Comparison of ENCODE assay signal across 6 cellular contexts in the genomic region with DNA sequence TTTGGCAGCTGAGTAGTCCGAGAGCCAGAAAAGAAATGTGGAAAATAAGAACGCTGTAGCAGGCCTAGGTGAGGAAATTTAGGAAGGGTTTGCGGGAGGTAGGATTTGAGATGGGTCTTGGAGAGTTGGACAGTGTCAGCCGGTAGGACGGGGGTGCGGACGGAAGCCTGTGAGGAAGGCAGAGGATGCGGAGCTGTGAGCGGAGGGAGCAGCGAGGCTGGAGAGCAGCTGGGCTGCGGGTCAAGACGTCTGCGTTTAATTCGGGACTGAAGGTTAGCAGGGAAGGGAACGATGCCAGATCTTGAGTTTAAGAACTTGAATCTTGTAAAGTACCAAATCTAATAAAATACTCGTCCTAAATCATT. TPM values are rescaled to one million over a fixed set of nuclear protein-coding genes. Genes with fewer than 3 reads are reported as not detected.
A peak's percentile ranks its signal among the peaks of the same experiment; 100 is the strongest.
DNase-seq lines count a peak whose midpoint lies in the region; ATAC-seq and TF ChIP-seq lines count a peak whose summit lies in the region.

No MANE protein-coding gene starts in this region.

- peaks cover 18 to 25% (median 24%) of the 10 kb centered on the region in 3 donors for H3K4me1 Mint-ChIP-seq in naive B cell

- DNase-seq in astrocyte of the cerebellum (ENCODE audit: low read depth) (no peak), naive B cell (no peak), ACHN (no peak), NCI-H345 treated with DMSO at 0.1 percent for 48 hours (lab: John Stamatoyannopoulos, UW; ENCODE audit: unreplicated experiment) (no peak)

- peak overlapping the region; percentile 52 for H3K4me3 ChIP-seq in GM12875 (ENCODE audit: low read depth, low read length)
- H3K4me3 ChIP-seq in astrocyte of the cerebellum (ENCODE audit: low read depth, low read length): peak overlapping the region; percentile 48

- H3K27me3 Mint-ChIP-seq in naive B cell: no peaks in the 10 kb centered on the region

- in situ Hi-C loops in astrocyte of the cerebellum (cut with HindIII; ENCODE audit: low sequenced_read_pairs) (no loop called here), ACHN (cut with HindIII; ENCODE audit: low pct_ligation_motif_present, low pct_unique_long_range_greater_than_20kb, low sequenced_read_pairs) (no loop called here)

- peak overlapping the region; percentile 74 to 90 (median 86) for H3K4me3 Mint-ChIP-seq in naive B cell

- H3K9me3 Mint-ChIP-seq in naive B cell: no peaks in the 10 kb centered on the region

- H3K27ac Mint-ChIP-seq in naive B cell: peak overlapping the region in 5 of 6 donors; percentile 62 to 93 (median 76)

- TF ChIP-seq CTCF in GM12875 (IDR thresholded peaks at IDR 0.05; ENCODE audit: borderline replicate concordance, insufficient read depth, low read depth, low read length) (no peak), astrocyte of the cerebellum (IDR thresholded peaks at IDR 0.05; ENCODE audit: low read depth, low read length, missing control alignments) (no peak)

- ATAC-seq in naive B cell (ENCODE audit: low read depth in 2 of 2) (no peak), GM19023 (IDR thresholded peaks at IDR 0.05; ENCODE audit: unreplicated experiment) (no peak)

- H3K36me3 Mint-ChIP-seq in naive B cell: peaks cover 2 to 11% of the 10 kb centered on the region in 2 donors

RNA-seq across cellular contexts. Expression of a gene that starts 0.7 kb away (rescaled TPM):
- polyA plus RNA-seq in naive B cell (ENCODE audit: low read depth in 6 of 6): 1 to 10 TPM; 1.5 to 3.3 (median 1.8) TPM

RNA-seq across cellular contexts. Expression of a gene that starts 20.2 kb away (rescaled TPM):
- polyA plus RNA-seq in naive B cell (ENCODE audit: low read depth in 6 of 6): 100 to 1,000 TPM in 1 of 6 donors, 10 to 100 TPM in 5; 68.1 to 104 (median 91.9) TPM

RNA-seq across cellular contexts. Expression of a gene that starts 28.6 kb away (rescaled TPM):
- 10 to 100 TPM; 10.2 to 35.1 (median 16.2) TPM for polyA plus RNA-seq in naive B cell (ENCODE audit: low read depth in 6 of 6)

RNA-seq across cellular contexts. Expression of a gene that starts 32.6 kb away (rescaled TPM):
- 10 to 100 TPM; 45.3 to 64.6 (median 53.8) TPM for polyA plus RNA-seq in naive B cell (ENCODE audit: low read depth in 6 of 6)

RNA-seq across cellular contexts. Expression of a gene that starts 39.2 kb away (rescaled TPM):
- under 1 TPM in 1 of 6 donors, not detected in 5; 0.88 TPM for polyA plus RNA-seq in naive B cell (ENCODE audit: low read depth in 6 of 6)
